Comparison of ENCODE assay signal across 1 cellular context in genomic region chr4:75514949-75515612, GRCh38.
TF ChIP-seq lines count a peak whose summit lies in the region.

No MANE protein-coding gene starts in this region.

TF ChIP-seq in HEK293, 187 proteins besides CTCF, POLR2A, EP300 and RAD21 (continued from another document):
- TF ChIP-seq ZNF280C (tag by site-specific recombination; IDR thresholded peaks at IDR 0.05) (no peak), ZFP41 (tag by site-specific recombination; IDR thresholded peaks at IDR 0.05; ENCODE audit: borderline replicate concordance) (no peak), ZNF521 (tag by site-specific recombination; IDR thresholded peaks at IDR 0.05) (no peak), ZNF274 (IDR thresholded peaks at IDR 0.05; ENCODE audit: low read length) (no peak), ZNF274 (tag by site-specific recombination; IDR thresholded peaks at IDR 0.05; ENCODE audit: borderline replicate concordance) (no peak), RBAK (tag by site-specific recombination; IDR thresholded peaks at IDR 0.05) (no peak), ZNF10 (tag by site-specific recombination; IDR thresholded peaks at IDR 0.05) (no peak), ZNF16 (tag by site-specific recombination; IDR thresholded peaks at IDR 0.05; ENCODE audit: low read depth) (no peak), ZBTB17 (tag by site-specific recombination; IDR thresholded peaks at IDR 0.05) (no peak), ZNF768 (tag by site-specific recombination; IDR thresholded peaks at IDR 0.05) (no peak)
TF ChIP-seq in HEK293: peak in this region for 0.
